ENCODE assay signal across 9 cellular contexts in the genomic region with DNA sequence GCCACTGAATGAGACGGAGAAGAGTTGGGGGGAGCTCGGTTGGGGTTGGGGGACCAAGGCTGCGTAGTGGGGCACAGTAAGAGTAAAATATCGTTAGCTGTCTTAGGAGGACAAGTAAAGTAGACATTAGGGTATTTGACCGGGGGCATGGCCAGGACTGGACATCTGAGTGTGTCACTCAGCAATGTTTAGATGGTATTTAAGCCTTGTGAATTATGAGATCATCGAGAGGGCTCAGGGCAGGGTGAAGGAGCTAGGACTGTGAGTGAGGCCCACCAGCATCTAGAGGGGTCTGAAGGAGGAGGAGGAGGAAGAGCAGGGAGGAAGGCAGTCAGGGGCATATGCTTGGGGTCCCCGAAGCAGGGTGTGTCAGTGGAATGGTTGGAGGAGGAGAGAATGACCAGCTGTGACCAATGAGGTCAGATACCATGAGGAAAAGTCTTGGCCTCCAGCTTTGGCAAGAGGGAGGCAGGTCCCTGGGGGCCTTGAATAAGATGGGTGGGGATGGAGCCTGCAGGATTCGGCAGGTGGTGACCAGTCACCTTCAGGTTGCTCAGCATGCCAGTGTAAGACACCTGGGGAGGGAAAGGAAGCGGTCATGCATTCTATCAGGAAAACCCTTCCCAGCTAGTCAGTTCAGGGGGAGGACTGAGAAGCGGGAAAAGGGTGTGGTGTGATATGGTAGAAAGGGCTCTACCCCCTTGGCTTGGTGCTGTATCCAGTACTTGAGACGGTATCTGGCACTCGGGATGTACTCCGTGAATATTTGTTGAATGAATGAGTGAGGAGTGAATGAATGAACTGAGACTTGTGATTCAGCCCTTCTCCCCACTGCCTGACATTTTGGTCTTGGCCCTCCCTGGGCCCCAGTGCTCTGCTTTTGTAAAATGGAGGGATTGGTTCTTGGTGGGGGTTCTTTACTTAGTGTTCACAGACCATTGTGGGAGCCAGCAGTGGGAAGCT. TPM values are rescaled to one million over a fixed set of nuclear protein-coding genes. Genes with fewer than 3 reads are reported as not detected.
A peak's percentile ranks its signal among the peaks of the same experiment; 100 is the strongest.
DNase-seq lines count a peak whose midpoint lies in the region; ATAC-seq lines count a peak whose summit lies in the region.
"Had no signal": no experiment of that assay in that cellular context is flagged by ENCODE, and none has a peak within 500 bp of the region (broad histone marks: within the 10 kb centered on the region; RNA-seq: fewer than 3 reads in every experiment).

No MANE protein-coding gene starts in this region.

- no peaks in the 10 kb centered on the region for H3K27me3 Mint-ChIP-seq in T-helper 2 cell treated with Interferon-gamma antibody and Interleukin-4, amounts not matched to agents 5 μg/mL and 100 μg/mL, for 36 hours (ENCODE audit: low read depth)
- H3K27me3 Mint-ChIP-seq in activated naive CD8-positive, alpha-beta T cell, result no peaks in the 10 kb centered on the region
- H3K27me3 Mint-ChIP-seq in stimulated activated naive B cell treated with anti-CD40 and anti-IgM and Interleukin-4, amounts not matched to agents 10 μg/mL and 1 μg/mL and 100 μg/mL, for 72 hours, result no peaks in the 10 kb centered on the region

- no peak overlapping the region for H3K4me3 Mint-ChIP-seq in T-helper 2 cell treated with Interferon-gamma antibody and Interleukin-4, amounts not matched to agents 5 μg/mL and 100 μg/mL, for 36 hours
- H3K4me3 Mint-ChIP-seq in activated naive CD8-positive, alpha-beta T cell, result peak overlapping the region; percentile 14
- H3K4me3 Mint-ChIP-seq in stimulated activated naive B cell treated with anti-CD40 and anti-IgM and Interleukin-4, amounts not matched to agents 10 μg/mL and 1 μg/mL and 100 μg/mL, for 72 hours, result no peak overlapping the region

- no peak overlapping the region for H3K4me3 ChIP-seq in right cardiac atrium (ENCODE audit: low read length)

- no peak for ATAC-seq in right cardiac atrium
- ATAC-seq in stimulated activated naive B cell treated with anti-CD40 and anti-IgM and Interleukin-4, amounts not matched to agents 10 μg/mL and 1 μg/mL and 100 μg/mL, for 72 hours (replicated peaks), result no peak
- ATAC-seq in HG02973 (IDR thresholded peaks at IDR 0.05; ENCODE audit: unreplicated experiment), result no peak

- WGBS in right cardiac atrium, result 80% methylated on average over 13 of the region's 13 CpGs

- H3K27ac ChIP-seq in right cardiac atrium (ENCODE audit: low read length), result peak overlapping the region; percentile 30

- no peaks in the 10 kb centered on the region for H3K9me3 Mint-ChIP-seq in T-helper 2 cell treated with Interferon-gamma antibody and Interleukin-4, amounts not matched to agents 5 μg/mL and 100 μg/mL, for 36 hours
- H3K9me3 Mint-ChIP-seq in activated naive CD8-positive, alpha-beta T cell (ENCODE audit: low read depth), result no peaks in the 10 kb centered on the region
- no peaks in the 10 kb centered on the region for H3K9me3 Mint-ChIP-seq in stimulated activated naive B cell treated with anti-CD40 and anti-IgM and Interleukin-4, amounts not matched to agents 10 μg/mL and 1 μg/mL and 100 μg/mL, for 72 hours

- H3K27ac Mint-ChIP-seq in T-helper 2 cell treated with Interferon-gamma antibody and Interleukin-4, amounts not matched to agents 5 μg/mL and 100 μg/mL, for 36 hours, result peak overlapping the region; percentile 68
- H3K27ac Mint-ChIP-seq in activated naive CD8-positive, alpha-beta T cell, result peak overlapping the region; percentile 95
- peak overlapping the region; percentile 76 for H3K27ac Mint-ChIP-seq in stimulated activated naive B cell treated with anti-CD40 and anti-IgM and Interleukin-4, amounts not matched to agents 10 μg/mL and 1 μg/mL and 100 μg/mL, for 72 hours

- no peaks in the 10 kb centered on the region for H3K9me3 ChIP-seq in right cardiac atrium (ENCODE audit: control insufficient read depth, low read length)

- peaks cover 67% of the 10 kb centered on the region for H3K4me1 Mint-ChIP-seq in T-helper 2 cell treated with Interferon-gamma antibody and Interleukin-4, amounts not matched to agents 5 μg/mL and 100 μg/mL, for 36 hours (ENCODE audit: low read depth)
- peaks cover 79% of the 10 kb centered on the region for H3K4me1 Mint-ChIP-seq in activated naive CD8-positive, alpha-beta T cell (ENCODE audit: low read depth)
- peaks cover 67 to 78% of the 10 kb centered on the region in 2 donors for H3K4me1 Mint-ChIP-seq in stimulated activated naive B cell treated with anti-CD40 and anti-IgM and Interleukin-4, amounts not matched to agents 10 μg/mL and 1 μg/mL and 100 μg/mL, for 72 hours

- H3K27me3 ChIP-seq in right cardiac atrium (ENCODE audit: control insufficient read depth, insufficient read depth), result no peaks in the 10 kb centered on the region

- H3K4me1 ChIP-seq in right cardiac atrium (ENCODE audit: control insufficient read depth, insufficient read depth, low read length), result peaks cover 59% of the 10 kb centered on the region

- no peak for DNase-seq in T-helper 2 cell treated with Interferon-gamma antibody and Interleukin-4, amounts not matched to agents 5 μg/mL and 100 μg/mL, for 36 hours (ENCODE audit: low spot score)
- no peak for DNase-seq in T-helper 2 cell
- DNase-seq in right cardiac atrium, result no peak
- no peak for DNase-seq in stimulated activated naive B cell treated with anti-CD40 and anti-IgM and Interleukin-4, amounts not matched to agents 10 μg/mL and 1 μg/mL and 100 μg/mL, for 72 hours
- DNase-seq in hepatic stellate cell (ENCODE audit: low spot score), result no peak
- DNase-seq in DMS79 treated with DMSO at 0.1 percent for 48 hours (lab: John Stamatoyannopoulos, UW), result no peak
- DNase-seq: NCI-H2171 had no signal

- intact Hi-C loops in right cardiac atrium (cut with DNase I), result loop anchor here in 3 of 4 donors (5.0 to 10.0 kb wide), 4 partner anchors 46 to 118 kb away; no protein-coding TSS in a partner anchor

- H3K36me3 Mint-ChIP-seq in T-helper 2 cell treated with Interferon-gamma antibody and Interleukin-4, amounts not matched to agents 5 μg/mL and 100 μg/mL, for 36 hours (ENCODE audit: low read depth), result peaks cover 45% of the 10 kb centered on the region
- no peaks in the 10 kb centered on the region for H3K36me3 Mint-ChIP-seq in activated naive CD8-positive, alpha-beta T cell
- H3K36me3 Mint-ChIP-seq in stimulated activated naive B cell treated with anti-CD40 and anti-IgM and Interleukin-4, amounts not matched to agents 10 μg/mL and 1 μg/mL and 100 μg/mL, for 72 hours, result peaks cover 0 to 8% of the 10 kb centered on the region in 2 donors

RNA-seq across cellular contexts. Expression of a gene that starts 34.8 kb away (rescaled TPM):
- not detected for total RNA-seq in right cardiac atrium
- not detected for polyA plus RNA-seq in right cardiac atrium

RNA-seq across cellular contexts. Expression of a gene that starts 48.8 kb away (rescaled TPM):
- total RNA-seq in right cardiac atrium, result 10 to 100 TPM; 24.4 to 44.1 (median 34.1) TPM
- polyA plus RNA-seq in right cardiac atrium, result 27.6 TPM
